1 cellular context compared by ENCODE assay signal in genomic region chr5:140627972-140628371, GRCh38.
A peak's percentile ranks its signal among the peaks of the same experiment; 100 is the strongest.
TF ChIP-seq lines count a peak whose summit lies in the region.

No MANE protein-coding gene starts in this region.

TF ChIP-seq in HepG2, 621 proteins besides CTCF, POLR2A, EP300 and RAD21:
- TF ChIP-seq ZNF24 (IDR thresholded peaks at IDR 0.05) (no peak), MZF1 (CRISPR knock-in tag; IDR thresholded peaks at IDR 0.05; ENCODE audit: borderline replicate concordance) (no peak), ZNF614 (CRISPR knock-in tag; IDR thresholded peaks at IDR 0.05; ENCODE audit: borderline replicate concordance) (no peak), HES4 (CRISPR knock-in tag; IDR thresholded peaks at IDR 0.05; ENCODE audit: borderline replicate concordance) (no peak), ZFX (CRISPR knock-in tag; IDR thresholded peaks at IDR 0.05; ENCODE audit: low read depth) (no peak), HMG20B (CRISPR knock-in tag; conservative IDR thresholded peaks at IDR 0.05) (no peak), ZFP36 (IDR thresholded peaks at IDR 0.05; ENCODE audit: borderline replicate concordance, low read depth, low read length, partially characterized antibody) (peak; percentile 69), ZNF724P (CRISPR knock-in tag; IDR thresholded peaks at IDR 0.05; ENCODE audit: borderline replicate concordance) (peak; percentile 99), PCBP2 (optimal IDR thresholded peaks at IDR 0.05; ENCODE audit: low read depth, low read length, poor library complexity, severe bottlenecking) (no peak)
- TF ChIP-seq, protein P1, sequence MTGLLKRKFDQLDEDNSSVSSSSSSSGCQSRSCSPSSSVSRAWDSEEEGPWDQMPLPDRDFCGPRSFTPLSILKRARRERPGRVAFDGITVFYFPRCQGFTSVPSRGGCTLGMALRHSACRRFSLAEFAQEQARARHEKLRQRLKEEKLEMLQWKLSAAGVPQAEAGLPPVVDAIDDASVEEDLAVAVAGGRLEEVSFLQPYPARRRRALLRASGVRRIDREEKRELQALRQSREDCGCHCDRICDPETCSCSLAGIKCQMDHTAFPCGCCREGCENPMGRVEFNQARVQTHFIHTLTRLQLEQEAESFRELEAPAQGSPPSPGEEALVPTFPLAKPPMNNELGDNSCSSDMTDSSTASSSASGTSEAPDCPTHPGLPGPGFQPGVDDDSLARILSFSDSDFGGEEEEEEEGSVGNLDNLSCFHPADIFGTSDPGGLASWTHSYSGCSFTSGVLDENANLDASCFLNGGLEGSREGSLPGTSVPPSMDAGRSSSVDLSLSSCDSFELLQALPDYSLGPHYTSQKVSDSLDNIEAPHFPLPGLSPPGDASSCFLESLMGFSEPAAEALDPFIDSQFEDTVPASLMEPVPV (CRISPR knock-in tag; IDR thresholded peaks at IDR 0.05), result no peak
